1 cellular context compared by ENCODE assay signal in the genomic region with DNA sequence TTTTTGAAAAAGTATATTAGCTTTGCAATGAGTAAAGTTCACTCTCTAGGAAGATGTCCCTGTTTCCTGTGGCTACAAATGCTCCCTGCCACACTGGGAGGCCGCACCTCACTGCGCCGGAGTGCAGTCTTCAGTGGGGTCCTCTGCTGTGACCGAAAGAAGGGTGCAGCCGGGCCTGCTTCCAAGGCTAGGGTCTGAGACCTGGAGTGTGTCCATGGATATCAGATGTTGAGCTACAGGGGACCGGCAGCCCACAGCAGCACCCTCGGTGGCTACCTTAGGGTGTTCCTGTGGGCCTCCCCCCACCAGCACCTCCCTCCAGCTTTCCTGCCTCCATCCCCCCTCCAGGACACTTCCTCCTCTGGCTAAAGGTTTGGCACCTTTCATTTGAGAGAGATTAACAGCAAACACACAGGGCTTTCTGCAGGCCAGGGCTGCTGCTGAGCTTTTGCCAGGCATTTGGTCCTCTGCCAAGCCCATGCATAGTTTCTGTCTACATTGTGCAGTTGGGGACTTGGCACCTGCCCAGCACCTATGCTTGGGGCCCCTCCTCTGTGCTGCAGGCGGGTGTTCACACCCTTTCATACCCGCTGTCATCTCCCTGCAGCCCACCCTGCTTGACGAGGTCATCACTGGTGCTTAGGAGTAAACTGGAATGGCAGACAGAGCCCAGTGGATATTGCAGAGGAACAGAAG.
A peak's percentile ranks its signal among the peaks of the same experiment; 100 is the strongest.
TF ChIP-seq lines count a peak whose summit lies in the region.

No MANE protein-coding gene starts in this region.

TF ChIP-seq in HEK293, 187 proteins besides CTCF, POLR2A, EP300 and RAD21 (continued from another document):
- TF ChIP-seq, protein P1, sequence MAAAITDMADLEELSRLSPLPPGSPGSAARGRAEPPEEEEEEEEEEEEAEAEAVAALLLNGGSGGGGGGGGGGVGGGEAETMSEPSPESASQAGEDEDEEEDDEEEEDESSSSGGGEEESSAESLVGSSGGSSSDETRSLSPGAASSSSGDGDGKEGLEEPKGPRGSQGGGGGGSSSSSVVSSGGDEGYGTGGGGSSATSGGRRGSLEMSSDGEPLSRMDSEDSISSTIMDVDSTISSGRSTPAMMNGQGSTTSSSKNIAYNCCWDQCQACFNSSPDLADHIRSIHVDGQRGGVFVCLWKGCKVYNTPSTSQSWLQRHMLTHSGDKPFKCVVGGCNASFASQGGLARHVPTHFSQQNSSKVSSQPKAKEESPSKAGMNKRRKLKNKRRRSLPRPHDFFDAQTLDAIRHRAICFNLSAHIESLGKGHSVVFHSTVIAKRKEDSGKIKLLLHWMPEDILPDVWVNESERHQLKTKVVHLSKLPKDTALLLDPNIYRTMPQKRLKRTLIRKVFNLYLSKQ (tag by site-specific recombination; IDR thresholded peaks at IDR 0.05; ENCODE audit: borderline replicate concordance), result no peak
- no peak for TF ChIP-seq ZNF37A (tag by site-specific recombination; IDR thresholded peaks at IDR 0.05)
- TF ChIP-seq ZNF692 (tag by site-specific recombination; IDR thresholded peaks at IDR 0.05), result peak; percentile 60
